Comparison of ENCODE assay signal across 1 cellular context in genomic region chr9:85224729-85225128, GRCh38.
A peak's percentile ranks its signal among the peaks of the same experiment; 100 is the strongest.
TF ChIP-seq lines count a peak whose summit lies in the region.

No MANE protein-coding gene starts in this region.

TF ChIP-seq in HEK293, 187 proteins besides CTCF, POLR2A, EP300 and RAD21 (continued from another document):
- TF ChIP-seq ZBTB1 (tag by site-specific recombination; IDR thresholded peaks at IDR 0.05) (peak; percentile 56; the same call in 1 of the 2 replicates), GLI2 (tag by site-specific recombination; IDR thresholded peaks at IDR 0.05; ENCODE audit: borderline replicate concordance, low read depth) (peak; percentile 56; the same call in 1 of the 2 replicates), ZNF239 (tag by site-specific recombination; IDR thresholded peaks at IDR 0.05) (no peak), BCL11B (tag by site-specific recombination; IDR thresholded peaks at IDR 0.05; ENCODE audit: low read depth) (no peak), ZNF2 (tag by site-specific recombination; IDR thresholded peaks at IDR 0.05) (no peak), ZNF146 (tag by site-specific recombination; IDR thresholded peaks at IDR 0.05) (no peak), GLI4 (tag by site-specific recombination; IDR thresholded peaks at IDR 0.05) (no peak), ZNF660 (tag by site-specific recombination; IDR thresholded peaks at IDR 0.05) (0 out of 2 replicates have a peak, but pooled peaks have one; percentile 49), SCRT1 (tag by site-specific recombination; IDR thresholded peaks at IDR 0.05; ENCODE audit: borderline replicate concordance) (no peak), HOXD13 (CRISPR knock-in tag; IDR thresholded peaks at IDR 0.05; ENCODE audit: borderline replicate concordance) (no peak), ZNF521 (tag by site-specific recombination; IDR thresholded peaks at IDR 0.05) (no peak), ZNF777 (tag by site-specific recombination; IDR thresholded peaks at IDR 0.05; ENCODE audit: borderline replicate concordance) (no peak), ZNF354C (tag by site-specific recombination; IDR thresholded peaks at IDR 0.05; ENCODE audit: borderline replicate concordance, low read depth) (no peak), ZFHX2 (tag by site-specific recombination; conservative IDR thresholded peaks at IDR 0.05) (no peak), ZNF311 (tag by site-specific recombination; IDR thresholded peaks at IDR 0.05; ENCODE audit: borderline replicate concordance) (no peak), TCF7L2 (IDR thresholded peaks at IDR 0.05; ENCODE audit: borderline replicate concordance, low read depth, low read length) (no peak), ZNF791 (tag by site-specific recombination; IDR thresholded peaks at IDR 0.05) (no peak), ZNF843 (tag by site-specific recombination; IDR thresholded peaks at IDR 0.05) (peak; percentile 67; the same call in 1 of the 2 replicates), MZF1 (tag by site-specific recombination; IDR thresholded peaks at IDR 0.05; ENCODE audit: borderline replicate concordance) (no peak), ZNF600 (tag by site-specific recombination; IDR thresholded peaks at IDR 0.05) (0 out of 2 replicates have a peak, but pooled peaks have one; percentile 44), REPIN1 (tag by site-specific recombination; IDR thresholded peaks at IDR 0.05; ENCODE audit: low read depth) (no peak), ZNF433 (tag by site-specific recombination; IDR thresholded peaks at IDR 0.05; ENCODE audit: low read depth) (no peak), ZNF121 (tag by site-specific recombination; IDR thresholded peaks at IDR 0.05) (no peak), MEIS1 (CRISPR knock-in tag; IDR thresholded peaks at IDR 0.05; ENCODE audit: borderline replicate concordance) (no peak), ZNF664 (tag by site-specific recombination; IDR thresholded peaks at IDR 0.05) (peak; percentile 94)
- TF ChIP-seq, protein P1, sequence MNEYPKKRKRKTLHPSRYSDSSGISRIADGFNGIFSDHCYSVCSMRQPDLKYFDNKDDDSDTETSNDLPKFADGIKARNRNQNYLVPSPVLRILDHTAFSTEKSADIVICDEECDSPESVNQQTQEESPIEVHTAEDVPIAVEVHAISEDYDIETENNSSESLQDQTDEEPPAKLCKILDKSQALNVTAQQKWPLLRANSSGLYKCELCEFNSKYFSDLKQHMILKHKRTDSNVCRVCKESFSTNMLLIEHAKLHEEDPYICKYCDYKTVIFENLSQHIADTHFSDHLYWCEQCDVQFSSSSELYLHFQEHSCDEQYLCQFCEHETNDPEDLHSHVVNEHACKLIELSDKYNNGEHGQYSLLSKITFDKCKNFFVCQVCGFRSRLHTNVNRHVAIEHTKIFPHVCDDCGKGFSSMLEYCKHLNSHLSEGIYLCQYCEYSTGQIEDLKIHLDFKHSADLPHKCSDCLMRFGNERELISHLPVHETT (tag by site-specific recombination; IDR thresholded peaks at IDR 0.05) = no peak
TF ChIP-seq in HEK293: peak in this region for 15.
